In the genomic region with DNA sequence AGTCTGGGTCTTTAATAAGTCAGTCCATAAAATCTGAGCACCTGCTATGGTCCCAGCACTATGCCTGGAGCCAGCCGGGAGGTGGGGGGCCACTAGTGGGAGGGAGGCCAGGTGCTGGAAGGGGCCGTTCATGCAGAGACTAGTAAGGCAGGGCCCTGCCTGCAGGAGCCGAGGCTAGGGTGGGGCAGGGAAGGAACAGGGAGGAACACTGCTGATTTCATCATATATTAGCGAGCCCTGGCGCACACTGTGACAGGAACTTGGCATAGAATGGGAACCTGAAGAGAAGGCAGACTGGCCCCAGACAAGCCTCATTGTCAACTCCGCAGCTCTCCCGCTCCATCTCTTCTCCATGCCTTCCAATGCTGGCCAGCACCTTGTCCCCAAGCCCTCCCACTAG, we compare ENCODE assay signal across 12 cellular contexts. TPM values are rescaled to one million over a fixed set of nuclear protein-coding genes. Genes with fewer than 3 reads are reported as not detected.
DNase-seq lines count a peak whose midpoint lies in the region; ATAC-seq and TF ChIP-seq lines count a peak whose summit lies in the region.
"Had no signal": no experiment of that assay in that cellular context is flagged by ENCODE, and none has a peak within 500 bp of the region (broad histone marks: within the 10 kb centered on the region; RNA-seq: fewer than 3 reads in every experiment).

No MANE protein-coding gene starts in this region.

- H3K36me3 ChIP-seq in vagina = no peaks in the 10 kb centered on the region
- no peaks in the 10 kb centered on the region for H3K36me3 ChIP-seq in neural progenitor cell

- H3K9me3 ChIP-seq in vagina (no peaks in the 10 kb centered on the region), neural progenitor cell (ENCODE audit: low read depth) (no peaks in the 10 kb centered on the region)

- H3K79me2 ChIP-seq in neural progenitor cell (ENCODE audit: low read depth) = no peaks in the 10 kb centered on the region

- peak overlapping the region; percentile 53 for H3K27ac Mint-ChIP-seq in nephron progenitor cell
- no peak overlapping the region for H3K27ac Mint-ChIP-seq in neural progenitor cell
- H3K27ac Mint-ChIP-seq: dendritic cell treated with granulocyte-macrophage colony-stimulating factor and Interleukin-4, amounts not matched to agents 40 ng/mL and 50 ng/mL, for 4 days had no signal

- intact Hi-C loops in Right ventricle myocardium inferior (cut with DNase I) (loop anchor here (10.0 kb wide), 1 partner anchor 72 kb away; no protein-coding TSS in a partner anchor), cardiac septum (cut with DNase I) (no loop called here), vagina (cut with DNase I) (loop anchor here (10.0 kb wide), 1 partner anchor 702 kb away; no protein-coding TSS in a partner anchor)

- H2AFZ ChIP-seq in neural progenitor cell (replicated peaks) = no peak overlapping the region

- peak; percentile 85 for DNase-seq in Right ventricle myocardium inferior (ENCODE audit: missing footprints)
- DNase-seq in cardiac septum (ENCODE audit: low spot score) = no peak
- DNase-seq in nephron progenitor cell = no peak
- DNase-seq in vagina (ENCODE audit: extremely low spot score in 2 of 2) = peak; percentile 55 to 91
- DNase-seq in neural progenitor cell (ENCODE audit: low spot score) = no peak
- no peak for DNase-seq in stimulated activated CD4-positive, alpha-beta T cell treated with anti-CD3 and anti-CD28 coated beads, Interleukin-2, amount 100 ng/mL, for 24 hours
- DNase-seq: EL, NCI-H1436 had no signal

- H3K27me3 Mint-ChIP-seq in nephron progenitor cell (ENCODE audit: low read depth, poor library complexity) (peaks cover 2% of the 10 kb centered on the region), neural progenitor cell (ENCODE audit: insufficient read depth, low read depth) (peaks cover 16% of the 10 kb centered on the region)

- peaks cover 16% of the 10 kb centered on the region for H3K4me1 Mint-ChIP-seq in nephron progenitor cell
- H3K4me1 Mint-ChIP-seq in neural progenitor cell = peaks cover 24% of the 10 kb centered on the region

- H3K4me3 Mint-ChIP-seq in nephron progenitor cell = no peak overlapping the region
- H3K4me3 Mint-ChIP-seq in neural progenitor cell = no peak overlapping the region
- H3K4me3 Mint-ChIP-seq: dendritic cell treated with granulocyte-macrophage colony-stimulating factor and Interleukin-4, amounts not matched to agents 40 ng/mL and 50 ng/mL, for 4 days had no signal

- H3K27me3 ChIP-seq in vagina = no peaks in the 10 kb centered on the region
- no peaks in the 10 kb centered on the region for H3K27me3 ChIP-seq in neural progenitor cell

- H3K4me3 ChIP-seq in vagina (peak overlapping the region; percentile 1 to 17), neural progenitor cell (no peak overlapping the region)

- peaks cover 24% of the 10 kb centered on the region for H3K36me3 Mint-ChIP-seq in nephron progenitor cell (ENCODE audit: low read depth)
- peaks cover 28% of the 10 kb centered on the region for H3K36me3 Mint-ChIP-seq in neural progenitor cell

- no peak overlapping the region for H3K4me2 ChIP-seq in neural progenitor cell

- no peaks in the 10 kb centered on the region for H3F3A ChIP-seq in neural progenitor cell (ENCODE audit: low read depth)

- ATAC-seq in Right ventricle myocardium inferior (peak; percentile 67), esophagus mucosa (peak; percentile 91), HG02981 (IDR thresholded peaks at IDR 0.05; ENCODE audit: unreplicated experiment) (no peak)

- TF ChIP-seq POLR2A in vagina (IDR thresholded peaks at IDR 0.05) = no peak

- H3K27ac ChIP-seq in vagina (peak overlapping the region; percentile 29), neural progenitor cell (no peak overlapping the region)

- H3K9me3 Mint-ChIP-seq in nephron progenitor cell = no peaks in the 10 kb centered on the region
- no peaks in the 10 kb centered on the region for H3K9me3 Mint-ChIP-seq in neural progenitor cell
- H3K9me3 Mint-ChIP-seq: dendritic cell treated with granulocyte-macrophage colony-stimulating factor and Interleukin-4, amounts not matched to agents 40 ng/mL and 50 ng/mL, for 4 days had no signal

- H4K20me1 ChIP-seq in neural progenitor cell (ENCODE audit: low read depth) = no peaks in the 10 kb centered on the region

- H3K4me1 ChIP-seq in vagina (peaks cover 52% of the 10 kb centered on the region), neural progenitor cell (peaks cover 5% of the 10 kb centered on the region)

- no peak overlapping the region for H3K9ac ChIP-seq in neural progenitor cell

- TF ChIP-seq CTCF in nephron progenitor cell (IDR thresholded peaks at IDR 0.05) = no peak
- no peak for TF ChIP-seq CTCF in vagina (IDR thresholded peaks at IDR 0.05)
- TF ChIP-seq CTCF in neural progenitor cell (IDR thresholded peaks at IDR 0.05) = no peak

RNA-seq across cellular contexts. Expression of a gene that starts 7.1 kb away (rescaled TPM):
- total RNA-seq in Right ventricle myocardium inferior = 0.30 TPM
- not detected for total RNA-seq in cardiac septum
- not detected for total RNA-seq in esophagus mucosa
- total RNA-seq in vagina = 28.2 TPM
- not detected in 2 replicates for total RNA-seq in neural progenitor cell (ENCODE audit: low replicate concordance)
- total RNA-seq: skeletal muscle tissue had no signal

RNA-seq across cellular contexts. Expression of a gene that starts 48.7 kb away (rescaled TPM):
- total RNA-seq in Right ventricle myocardium inferior (not detected), cardiac septum (not detected), esophagus mucosa (not detected), vagina (not detected), neural progenitor cell (ENCODE audit: low replicate concordance) (8.9 and 12.4 TPM in 2 replicates)

RNA-seq across cellular contexts. Expression of a gene that starts 50.0 kb away (rescaled TPM):
- total RNA-seq in Right ventricle myocardium inferior (8.1 TPM), cardiac septum (7.1 TPM), esophagus mucosa (5.3 TPM), vagina (8.1 TPM), neural progenitor cell (ENCODE audit: low replicate concordance) (13.3 and 22.1 TPM in 2 replicates)

Comparison
In these comparisons a context has a peak if more than half of its experiments do, and no peak if none do; other contexts are left out.
1. DNase-seq: peak in Right ventricle myocardium inferior (single experiment) and vagina (2 of 2); none in cardiac septum (single experiment), nephron progenitor cell (single experiment), neural progenitor cell (single experiment) and stimulated activated CD4-positive, alpha-beta T cell treated with anti-CD3 and anti-CD28 coated beads, Interleukin-2, amount 100 ng/mL, for 24 hours (0 of 2).
2. RNA of a gene that starts 7.1 kb away (total RNA-seq): 28.2 TPM in vagina (single experiment); 0.30 TPM in Right ventricle myocardium inferior (single experiment), not detected in cardiac septum (single experiment), not detected in esophagus mucosa (single experiment) and not detected in neural progenitor cell; every median in the first group is over 10 times any median in the second.